Comparison of ENCODE assay signal across 2 cellular contexts in genomic region chr6:56932891-56933473, GRCh38.
TF ChIP-seq lines count a peak whose summit lies in the region.

No MANE protein-coding gene starts in this region.

TF ChIP-seq in GM12891, 5 proteins besides CTCF, POLR2A, EP300 and RAD21:
- no peak for TF ChIP-seq POU2F2 (IDR thresholded peaks at IDR 0.05; ENCODE audit: low read depth, low read length)
- TF ChIP-seq POLR2AphosphoS5 (IDR thresholded peaks at IDR 0.05; ENCODE audit: low read depth, low read length), result no peak
- TF ChIP-seq PAX5 (IDR thresholded peaks at IDR 0.05; ENCODE audit: insufficient read depth, low read length, severe bottlenecking), result no peak
- no peak for TF ChIP-seq TAF1 (IDR thresholded peaks at IDR 0.05; ENCODE audit: low read depth, low read length)
- TF ChIP-seq SPI1 (IDR thresholded peaks at IDR 0.05; ENCODE audit: low read depth, low read length), result peak; percentile 70

TF ChIP-seq in K562, 482 proteins besides CTCF, POLR2A, EP300 and RAD21:
- TF ChIP-seq, protein P1, sequence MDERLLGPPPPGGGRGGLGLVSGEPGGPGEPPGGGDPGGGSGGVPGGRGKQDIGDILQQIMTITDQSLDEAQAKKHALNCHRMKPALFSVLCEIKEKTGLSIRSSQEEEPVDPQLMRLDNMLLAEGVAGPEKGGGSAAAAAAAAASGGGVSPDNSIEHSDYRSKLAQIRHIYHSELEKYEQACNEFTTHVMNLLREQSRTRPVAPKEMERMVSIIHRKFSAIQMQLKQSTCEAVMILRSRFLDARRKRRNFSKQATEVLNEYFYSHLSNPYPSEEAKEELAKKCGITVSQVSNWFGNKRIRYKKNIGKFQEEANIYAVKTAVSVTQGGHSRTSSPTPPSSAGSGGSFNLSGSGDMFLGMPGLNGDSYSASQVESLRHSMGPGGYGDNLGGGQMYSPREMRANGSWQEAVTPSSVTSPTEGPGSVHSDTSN (CRISPR knock-in tag; IDR thresholded peaks at IDR 0.05; ENCODE audit: low read depth), result no peak
- TF ChIP-seq, protein P1 (tag; conservative IDR thresholded peaks at IDR 0.05; ENCODE audit: low read depth), result peak; percentile 81
- TF ChIP-seq ZFP1 (CRISPR knock-in tag; IDR thresholded peaks at IDR 0.05) (no peak), FOSL1 (tag; conservative IDR thresholded peaks at IDR 0.05) (no peak), COPS2 (conservative IDR thresholded peaks at IDR 0.05) (no peak), ETV1 (tag; conservative IDR thresholded peaks at IDR 0.05; ENCODE audit: low read depth) (no peak), ZNF347 (CRISPR knock-in tag; IDR thresholded peaks at IDR 0.05; ENCODE audit: low read depth) (no peak), NCOR1 (IDR thresholded peaks at IDR 0.05) (no peak), SMARCE1 (IDR thresholded peaks at IDR 0.05) (no peak), ZBTB26 (CRISPR knock-in tag; IDR thresholded peaks at IDR 0.05) (no peak), MEIS2 (IDR thresholded peaks at IDR 0.05; ENCODE audit: partially characterized antibody) (peak; percentile 74), MTF1 (CRISPR knock-in tag; IDR thresholded peaks at IDR 0.05; ENCODE audit: borderline replicate concordance) (no peak), ZNF57 (CRISPR knock-in tag; IDR thresholded peaks at IDR 0.05) (no peak), DMBX1 (CRISPR knock-in tag; IDR thresholded peaks at IDR 0.05; ENCODE audit: borderline replicate concordance) (no peak), TOE1 (IDR thresholded peaks at IDR 0.05; ENCODE audit: borderline replicate concordance) (no peak), TOE1 (CRISPR knock-in tag; IDR thresholded peaks at IDR 0.05; ENCODE audit: borderline replicate concordance, low read depth) (no peak), FOXM1 (IDR thresholded peaks at IDR 0.05; ENCODE audit: low read depth) (no peak), FOXM1 (CRISPR knock-in tag; IDR thresholded peaks at IDR 0.05; ENCODE audit: low read depth) (no peak), ZZZ3 (IDR thresholded peaks at IDR 0.05) (no peak), CBFB (CRISPR knock-in tag; IDR thresholded peaks at IDR 0.05) (no peak), PHB2 (IDR thresholded peaks at IDR 0.05; ENCODE audit: low read depth) (no peak)
- TF ChIP-seq, protein P2, sequence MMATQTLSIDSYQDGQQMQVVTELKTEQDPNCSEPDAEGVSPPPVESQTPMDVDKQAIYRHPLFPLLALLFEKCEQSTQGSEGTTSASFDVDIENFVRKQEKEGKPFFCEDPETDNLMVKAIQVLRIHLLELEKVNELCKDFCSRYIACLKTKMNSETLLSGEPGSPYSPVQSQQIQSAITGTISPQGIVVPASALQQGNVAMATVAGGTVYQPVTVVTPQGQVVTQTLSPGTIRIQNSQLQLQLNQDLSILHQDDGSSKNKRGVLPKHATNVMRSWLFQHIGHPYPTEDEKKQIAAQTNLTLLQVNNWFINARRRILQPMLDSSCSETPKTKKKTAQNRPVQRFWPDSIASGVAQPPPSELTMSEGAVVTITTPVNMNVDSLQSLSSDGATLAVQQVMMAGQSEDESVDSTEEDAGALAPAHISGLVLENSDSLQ (IDR thresholded peaks at IDR 0.05), result peak; percentile 81
- TF ChIP-seq, protein P3, sequence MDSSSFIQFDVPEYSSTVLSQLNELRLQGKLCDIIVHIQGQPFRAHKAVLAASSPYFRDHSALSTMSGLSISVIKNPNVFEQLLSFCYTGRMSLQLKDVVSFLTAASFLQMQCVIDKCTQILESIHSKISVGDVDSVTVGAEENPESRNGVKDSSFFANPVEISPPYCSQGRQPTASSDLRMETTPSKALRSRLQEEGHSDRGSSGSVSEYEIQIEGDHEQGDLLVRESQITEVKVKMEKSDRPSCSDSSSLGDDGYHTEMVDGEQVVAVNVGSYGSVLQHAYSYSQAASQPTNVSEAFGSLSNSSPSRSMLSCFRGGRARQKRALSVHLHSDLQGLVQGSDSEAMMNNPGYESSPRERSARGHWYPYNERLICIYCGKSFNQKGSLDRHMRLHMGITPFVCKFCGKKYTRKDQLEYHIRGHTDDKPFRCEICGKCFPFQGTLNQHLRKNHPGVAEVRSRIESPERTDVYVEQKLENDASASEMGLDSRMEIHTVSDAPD (CRISPR knock-in tag; IDR thresholded peaks at IDR 0.05), result no peak
